8 cellular contexts compared by ENCODE assay signal in genomic region chr3:192514754-192515660, GRCh38.
DNase-seq lines count a peak whose midpoint lies in the region; ATAC-seq and TF ChIP-seq lines count a peak whose summit lies in the region.

No MANE protein-coding gene starts in this region.

- no peaks in the 10 kb centered on the region for H3K36me3 ChIP-seq in ascending aorta
- H3K36me3 ChIP-seq in right lobe of liver: no peaks in the 10 kb centered on the region
- no peaks in the 10 kb centered on the region for H3K36me3 ChIP-seq in tibial nerve

- TF ChIP-seq CTCF in ascending aorta (IDR thresholded peaks at IDR 0.05): no peak
- no peak for TF ChIP-seq CTCF in right lobe of liver (IDR thresholded peaks at IDR 0.05)
- no peak for TF ChIP-seq CTCF in tibial nerve (IDR thresholded peaks at IDR 0.05)

- ATAC-seq in right lobe of liver (peak; percentile 25 to 49 (median 39)), HG02571 (IDR thresholded peaks at IDR 0.05; ENCODE audit: unreplicated experiment) (no peak), HG03342 (IDR thresholded peaks at IDR 0.05; ENCODE audit: unreplicated experiment) (no peak), HG03095 (IDR thresholded peaks at IDR 0.05; ENCODE audit: unreplicated experiment) (no peak)

- no peak overlapping the region for H3K27ac ChIP-seq in ascending aorta
- no peak overlapping the region for H3K27ac ChIP-seq in right lobe of liver
- no peak overlapping the region for H3K27ac ChIP-seq in tibial nerve

- DNase-seq in stimulated activated CD4-positive, alpha-beta T cell treated with anti-CD3 and anti-CD28 coated beads, Interleukin-15, amount 100 ng/mL, for 24 hours: peak; percentile 21
- no peak for DNase-seq in stimulated activated CD4-positive, alpha-beta T cell treated with anti-CD3 and anti-CD28 coated beads, Interleukin-4, amount 100 ng/mL, for 24 hours
- DNase-seq in ascending aorta (ENCODE audit: low spot score in 2 of 2): no peak
- peak in 1 of 3 donors; percentile 23 for DNase-seq in right lobe of liver
- DNase-seq in tibial nerve (ENCODE audit: low spot score in 2 of 2): no peak

- intact Hi-C loops in ascending aorta (cut with DNase I) (no loop called here), right lobe of liver (cut with DNase I) (no loop called here)

- TF ChIP-seq POLR2A in right lobe of liver (IDR thresholded peaks at IDR 0.05) (no peak), tibial nerve (IDR thresholded peaks at IDR 0.05) (no peak)

- H3K4me3 ChIP-seq in ascending aorta: peak overlapping the region; percentile 31 to 55
- H3K4me3 ChIP-seq in right lobe of liver: peak overlapping the region in 2 of 3 donors; percentile 22 to 31
- H3K4me3 ChIP-seq in tibial nerve: peak overlapping the region in 3 of 4 donors; percentile 14 to 47 (median 27)

- no peaks in the 10 kb centered on the region for H3K27me3 ChIP-seq in ascending aorta
- H3K27me3 ChIP-seq in right lobe of liver: peaks cover 0 to 4% of the 10 kb centered on the region in 2 donors
- peaks cover 0 to 39% of the 10 kb centered on the region in 2 donors for H3K27me3 ChIP-seq in tibial nerve

- H3K4me1 ChIP-seq in ascending aorta: peaks cover 0 to 6% of the 10 kb centered on the region in 2 donors
- peaks cover 0 to 7% (median 0%) of the 10 kb centered on the region in 4 donors for H3K4me1 ChIP-seq in right lobe of liver
- H3K4me1 ChIP-seq in tibial nerve: peaks cover 0 to 20% (median 3%) of the 10 kb centered on the region in 4 donors

- H3K9me3 ChIP-seq in ascending aorta: no peaks in the 10 kb centered on the region
- no peaks in the 10 kb centered on the region for H3K9me3 ChIP-seq in right lobe of liver
- peaks cover 0 to 6% (median 0%) of the 10 kb centered on the region in 4 donors for H3K9me3 ChIP-seq in tibial nerve

- WGBS in right lobe of liver (ENCODE audit: insufficient coverage, low coverage, low lambda C conversion rate, missing lambda C conversion rate): 0% methylated on average over 19 of the region's 74 CpGs
- WGBS in tibial nerve, 2 donors: 2% methylated on average over 30 to 32 of the region's 74 CpGs

- no peak for TF ChIP-seq EP300 in tibial nerve (IDR thresholded peaks at IDR 0.05)

Comparison
In these comparisons a context has a peak if more than half of its experiments do, and no peak if none do; other contexts are left out.
1. ATAC-seq: peak in right lobe of liver (4 of 4); none in HG02571 (single experiment), HG03342 (single experiment) and HG03095 (single experiment).
2. Peak in every context shown above with its lines, with median percentiles within 50 percentile points of each other: H3K4me3 ChIP-seq.